Comparison of ENCODE assay signal across 19 cellular contexts in the genomic region with DNA sequence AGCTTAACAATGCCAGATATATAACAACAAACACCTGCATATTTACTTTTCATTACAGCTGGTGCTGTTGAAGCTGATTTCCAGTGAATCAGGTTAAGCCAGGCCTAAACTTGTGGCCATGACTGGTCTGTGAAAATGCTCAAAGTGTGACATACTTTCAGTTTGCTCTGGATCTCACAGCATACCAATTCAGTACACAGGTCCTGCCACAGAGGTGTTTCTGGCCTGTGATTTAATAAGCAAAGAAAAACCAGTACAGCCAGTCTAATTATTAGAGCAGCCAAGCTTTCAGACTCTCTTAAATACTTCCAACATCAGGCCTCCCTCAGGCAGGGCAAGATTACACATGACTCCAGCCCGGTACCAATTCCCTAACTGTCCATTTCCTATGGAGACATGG. TPM values are rescaled to one million over a fixed set of nuclear protein-coding genes. Genes with fewer than 3 reads are reported as not detected.
DNase-seq lines count a peak whose midpoint lies in the region; ATAC-seq and TF ChIP-seq lines count a peak whose summit lies in the region.
"Had no signal": no experiment of that assay in that cellular context is flagged by ENCODE, and none has a peak within 500 bp of the region (broad histone marks: within the 10 kb centered on the region; RNA-seq: fewer than 3 reads in every experiment).

No MANE protein-coding gene starts in this region.

- H3K4me1 ChIP-seq in prostate gland (replicated peaks) (peaks cover 6% of the 10 kb centered on the region), A673 (ENCODE audit: insufficient read depth, low read length, poor library complexity, severe bottlenecking) (no peaks in the 10 kb centered on the region), osteoblast (ENCODE audit: insufficient read depth, low read length) (no peaks in the 10 kb centered on the region)

- no peaks in the 10 kb centered on the region for H3K36me3 ChIP-seq in prostate gland
- H3K36me3 ChIP-seq in A673 (ENCODE audit: insufficient read depth, low read length, poor library complexity, severe bottlenecking), result no peaks in the 10 kb centered on the region
- no peaks in the 10 kb centered on the region for H3K36me3 ChIP-seq in osteoblast (ENCODE audit: insufficient read depth, low read length)

- H3K4me3 ChIP-seq in prostate gland, result no peak overlapping the region
- no peak overlapping the region for H3K4me3 ChIP-seq in A673 (ENCODE audit: low read depth, low read length, poor library complexity, severe bottlenecking)
- no peak overlapping the region for H3K4me3 ChIP-seq in osteoblast (ENCODE audit: insufficient read depth, low read length)
- H3K4me3 ChIP-seq: lung had no signal

- DNase-seq in GM13977 (ENCODE audit: low spot score) (peak; percentile 54), prostate gland (ENCODE audit: low spot score) (peak; percentile 77), DMS 273 treated with DMSO at 0.1 percent for 48 hours (lab: John Stamatoyannopoulos, UW) (no peak), RKO (ENCODE audit: low spot score) (no peak), A673 (ENCODE audit: low spot score) (no peak), osteoblast (ENCODE audit: insufficient read length, low spot score, missing footprints) (no peak)
- DNase-seq: aorta; CD4-positive, CD25-positive, alpha-beta regulatory T cell; effector CD8-positive, alpha-beta T cell; head of caudate nucleus; NCI-H1092; NCI-H69; SK-N-SH; stimulated activated CD4-positive, alpha-beta T cell treated with anti-CD3 and anti-CD28 coated beads, Interleukin-1b, Interleukin-23, amount 100 ng/mL, for 48 hours; stimulated activated naive CD4-positive, alpha-beta T cell had no signal

- POLR2A ChIA-PET in A673 (lab: Charles Lee; ENCODE audit: low non-redundant PET), result interaction anchor here (0.6 kb wide), 1 partner anchor 962 kb away, joined by 17 read pairs; no protein-coding TSS in a partner anchor

- H3K4me3 Mint-ChIP-seq in dendritic cell treated with granulocyte-macrophage colony-stimulating factor and Interleukin-4, amounts not matched to agents 40 ng/mL and 50 ng/mL, for 4 days, result no peak overlapping the region
- H3K4me3 Mint-ChIP-seq: CD4-positive, CD25-positive, alpha-beta regulatory T cell had no signal

- intact Hi-C loops in dendritic cell treated with granulocyte-macrophage colony-stimulating factor and Interleukin-4, amounts not matched to agents 40 ng/mL and 50 ng/mL, for 4 days (cut with micrococcal nuclease), result loop anchor here (5.0 kb wide), 1 partner anchor 35 kb away; no protein-coding TSS in a partner anchor
- intact Hi-C loops in prostate gland (cut with DNase I), result no loop called here
- intact Hi-C loops in A673 (cut with micrococcal nuclease; ENCODE audit: unreplicated experiment), result no loop called here

- TF ChIP-seq CTCF in GM13977 (IDR thresholded peaks at IDR 0.05; ENCODE audit: extremely low read depth, insufficient read depth, missing control alignments), result no peak
- peak in 1 of 4 experiments; percentile 20 for TF ChIP-seq CTCF in prostate gland (IDR thresholded peaks at IDR 0.05)
- TF ChIP-seq CTCF in A673 (conservative IDR thresholded peaks at IDR 0.05; ENCODE audit: low read depth, low read length), result no peak
- no peak for TF ChIP-seq CTCF in osteoblast (IDR thresholded peaks at IDR 0.05; ENCODE audit: extremely low read depth, low read depth, low read length)

- peaks cover 9% of the 10 kb centered on the region for H3K9me3 Mint-ChIP-seq in dendritic cell treated with granulocyte-macrophage colony-stimulating factor and Interleukin-4, amounts not matched to agents 40 ng/mL and 50 ng/mL, for 4 days

- no TSS peak for BruUV-seq in A673 (replicated peaks; lab: Mats Ljungman, UMichigan)

- H3K4me2 ChIP-seq in osteoblast (ENCODE audit: insufficient read depth, low read length), result no peak overlapping the region
- H3K4me2 ChIP-seq: SK-N-SH had no signal

- ATAC-seq in HG02678 (IDR thresholded peaks at IDR 0.05; ENCODE audit: unreplicated experiment), result peak; percentile 50

- 32% methylated on average over 1 of the region's 1 CpG for WGBS in prostate gland

- H3K9me3 ChIP-seq in prostate gland, result no peaks in the 10 kb centered on the region
- no peaks in the 10 kb centered on the region for H3K9me3 ChIP-seq in A673 (ENCODE audit: low read depth, low read length, poor library complexity, severe bottlenecking)
- H3K9me3 ChIP-seq in osteoblast (ENCODE audit: low read depth, low read length), result no peaks in the 10 kb centered on the region
- H3K9me3 ChIP-seq: SK-N-SH had no signal

- peak overlapping the region; percentile 7 to 11 for H3K27ac ChIP-seq in prostate gland
- H3K27ac ChIP-seq in A673 (ENCODE audit: low read depth, low read length, poor library complexity, severe bottlenecking), result no peak overlapping the region
- no peak overlapping the region for H3K27ac ChIP-seq in osteoblast (ENCODE audit: low read depth, low read length)
- H3K27ac ChIP-seq: parathyroid adenoma had no signal

- H3K27me3 Mint-ChIP-seq in dendritic cell treated with granulocyte-macrophage colony-stimulating factor and Interleukin-4, amounts not matched to agents 40 ng/mL and 50 ng/mL, for 4 days, result no peaks in the 10 kb centered on the region

- H3K4me1 Mint-ChIP-seq in dendritic cell treated with granulocyte-macrophage colony-stimulating factor and Interleukin-4, amounts not matched to agents 40 ng/mL and 50 ng/mL, for 4 days (ENCODE audit: low read depth), result peaks cover 63% of the 10 kb centered on the region

- CTCF ChIA-PET in A673 (lab: Charles Lee), result interaction anchor here (0.6 kb wide), 1 partner anchor 198 kb away, joined by 5 read pairs; no protein-coding TSS in a partner anchor

- peak overlapping the region; percentile 91 for H3K27ac Mint-ChIP-seq in dendritic cell treated with granulocyte-macrophage colony-stimulating factor and Interleukin-4, amounts not matched to agents 40 ng/mL and 50 ng/mL, for 4 days
- H3K27ac Mint-ChIP-seq: CD4-positive, CD25-positive, alpha-beta regulatory T cell had no signal

- H2AFZ ChIP-seq in osteoblast (ENCODE audit: low read length), result no peak overlapping the region
- H2AFZ ChIP-seq: parathyroid adenoma had no signal

- H3K27me3 ChIP-seq in prostate gland (replicated peaks; ENCODE audit: insufficient read depth) (no peaks in the 10 kb centered on the region), A673 (replicated peaks; ENCODE audit: insufficient read depth, low read depth, low read length, poor library complexity) (peaks cover 5% of the 10 kb centered on the region), osteoblast (ENCODE audit: insufficient read depth, low read length) (peaks cover 14% of the 10 kb centered on the region)

- H3K36me3 Mint-ChIP-seq in dendritic cell treated with granulocyte-macrophage colony-stimulating factor and Interleukin-4, amounts not matched to agents 40 ng/mL and 50 ng/mL, for 4 days (ENCODE audit: low read depth), result no peaks in the 10 kb centered on the region
- H3K36me3 Mint-ChIP-seq: CD4-positive, CD25-positive, alpha-beta regulatory T cell had no signal

- H4K20me1 ChIP-seq in osteoblast (ENCODE audit: insufficient read depth, low read length), result no peaks in the 10 kb centered on the region

- in situ Hi-C loops in GM13977 (cut with MboI; ENCODE audit: low pct_unique_long_range_greater_than_20kb, low sequenced_read_pairs, unreplicated experiment), result no loop called here

- no peaks in the 10 kb centered on the region for H3K79me2 ChIP-seq in osteoblast (ENCODE audit: insufficient read depth, low read length)
- H3K79me2 ChIP-seq: parathyroid adenoma had no signal

- no peak for TF ChIP-seq POLR2A in prostate gland (IDR thresholded peaks at IDR 0.05)

RNA-seq across cellular contexts. Expression of gene TMCC3, which starts 27.4 kb away (rescaled TPM):
- total RNA-seq in prostate gland (10 to 100 TPM; 13.5 to 15.4 TPM), A673 (2021) (0.24 and 0.49 TPM in 2 replicates), osteoblast (under 0.01 and 0.36 TPM in 2 replicates)

Comparison
In these comparisons a context has a peak if more than half of its experiments do, and no peak if none do; other contexts are left out.
1. DNase-seq: peak in GM13977 (single experiment) and prostate gland (single experiment); none in DMS 273 treated with DMSO at 0.1 percent for 48 hours (single experiment), RKO (single experiment), A673 (single experiment) and osteoblast (single experiment).
2. H3K27ac ChIP-seq: peak in prostate gland (2 of 2); none in A673 (single experiment) and osteoblast (single experiment).